7 cellular contexts compared by ENCODE assay signal in the genomic region with DNA sequence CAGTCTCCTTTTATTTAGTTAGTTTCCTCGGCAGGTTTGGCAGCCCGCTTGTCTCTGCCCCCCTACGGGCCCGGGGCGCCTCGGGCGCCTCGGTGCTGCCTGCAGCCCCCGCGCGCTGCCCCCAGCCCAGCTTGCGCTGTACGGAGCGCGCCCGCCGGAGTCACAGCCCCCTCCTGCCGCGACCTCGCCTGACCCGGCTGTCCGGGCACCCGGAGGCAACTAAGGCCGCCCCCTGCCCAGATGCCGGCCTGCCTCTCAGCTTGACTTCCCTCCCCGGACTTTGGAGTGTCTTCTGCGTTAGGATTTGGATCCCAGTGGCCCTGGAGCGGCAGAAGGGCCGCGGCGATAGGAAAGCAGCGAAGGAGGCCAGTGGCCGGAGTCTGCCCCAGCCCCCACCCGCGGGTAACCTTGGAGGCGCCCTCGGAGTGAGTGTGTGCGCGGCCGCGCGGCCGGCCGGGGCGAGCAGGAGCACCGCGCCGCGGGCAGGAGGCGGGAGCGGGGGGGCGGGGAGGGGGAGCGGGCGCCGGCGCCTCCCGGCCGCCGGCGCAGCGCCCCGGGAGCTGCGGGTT. TPM values are rescaled to one million over a fixed set of nuclear protein-coding genes. Genes with fewer than 3 reads are reported as not detected.
A peak's percentile ranks its signal among the peaks of the same experiment; 100 is the strongest.
DNase-seq lines count a peak whose midpoint lies in the region; ATAC-seq, FAIRE-seq and TF ChIP-seq lines count a peak whose summit lies in the region.

No MANE protein-coding gene starts in this region.

- peak; percentile 43 for ATAC-seq in GM19467 (IDR thresholded peaks at IDR 0.05; ENCODE audit: unreplicated experiment)
- peak; percentile 39 for ATAC-seq in HG03571 (IDR thresholded peaks at IDR 0.05; ENCODE audit: unreplicated experiment)

- H3K79me1 ChIP-seq in H1 (ENCODE audit: low read depth, low read length), result no peaks in the 10 kb centered on the region
- H3K79me1 ChIP-seq in mesenchymal stem cell (replicated peaks; ENCODE audit: low read length, poor library complexity, severe bottlenecking), result no peaks in the 10 kb centered on the region

- no peak for TF ChIP-seq POLR2A in H1 (IDR thresholded peaks at IDR 0.05; ENCODE audit: control extremely low read depth in 1 of 2, low read depth in 2 of 2, low read length in 2 of 2)

- DNase-seq in H1 (ENCODE audit: low read depth in 1 of 2, low spot score in 2 of 2) (peak in 1 of 2 experiments; percentile 71), mesenchymal stem cell (peak; percentile 42), tibial artery (peak; percentile 48 to 81)

- CTCF ChIA-PET in H1 (lab: Charles Lee; ENCODE audit: partially characterized antibody), result interaction anchor here (0.7 to 3.0 kb wide), 6 partner anchors 9 to 212 kb away, joined by 3 to 14 read pairs (median 6); no protein-coding TSS in a partner anchor

- H3K36me3 ChIP-seq in ES-I3 (ENCODE audit: insufficient read depth, low read length) (no peaks in the 10 kb centered on the region), H1 (ENCODE audit: control insufficient read depth in 2 of 4, insufficient read depth in 4 of 4, low read length in 3 of 4) (no peaks in the 10 kb centered on the region), mesenchymal stem cell (ENCODE audit: control insufficient read depth in 1 of 2, insufficient read depth in 2 of 2, low read depth in 1 of 2, low read length in 2 of 2) (no peaks in the 10 kb centered on the region), tibial artery (no peaks in the 10 kb centered on the region)

- no peak overlapping the region for H4K5ac ChIP-seq in H1 (ENCODE audit: insufficient read length, low read depth, low read length)

- H3K56ac ChIP-seq in H1 (replicated peaks; ENCODE audit: insufficient read length, low read depth, low read length), result no peak overlapping the region

- H4K20me1 ChIP-seq in H1 (replicated peaks in 1 of 2; ENCODE audit: control insufficient read depth in 1 of 2, insufficient read depth in 2 of 2, low read length in 2 of 2), result peaks cover 7 to 8% of the 10 kb centered on the region in 2 experiments

- H3K79me2 ChIP-seq in H1 (ENCODE audit: control insufficient read depth in 1 of 2, insufficient read depth in 2 of 2, low read length in 2 of 2), result no peaks in the 10 kb centered on the region

- H3K27ac ChIP-seq in VCaP (peak overlapping the region; percentile 81), H1 (ENCODE audit: low read depth, low read length) (no peak overlapping the region), mesenchymal stem cell (ENCODE audit: low read length, poor library complexity, severe bottlenecking) (no peak overlapping the region), tibial artery (peak overlapping the region; percentile 99 to 100)

- H2BK5ac ChIP-seq in H1 (ENCODE audit: low read depth, low read length) (no peak overlapping the region), mesenchymal stem cell (ENCODE audit: low read depth, low read length, poor library complexity, severe bottlenecking) (no peak overlapping the region)

- no peak overlapping the region for H4K8ac ChIP-seq in H1 (ENCODE audit: extremely low read depth, insufficient read depth, low read length)
- H4K8ac ChIP-seq in mesenchymal stem cell (ENCODE audit: low read length), result peak overlapping the region; percentile 45

- H2AK5ac ChIP-seq in H1 (ENCODE audit: low read depth, low read length), result no peak overlapping the region
- no peak overlapping the region for H2AK5ac ChIP-seq in mesenchymal stem cell (ENCODE audit: low read length, severe bottlenecking)

- H2AFZ ChIP-seq in H1 (ENCODE audit: low read length), result no peak overlapping the region
- H2AFZ ChIP-seq in mesenchymal stem cell (ENCODE audit: low read depth, low read length), result peak overlapping the region; percentile 60

- H3K14ac ChIP-seq in H1 (ENCODE audit: insufficient read length), result no peak overlapping the region
- peak overlapping the region in 1 of 2 experiments; percentile 44 for H3K14ac ChIP-seq in mesenchymal stem cell (ENCODE audit: low read length in 2 of 2)

- peaks cover 9% of the 10 kb centered on the region; the same call in 1 of the 2 replicates for H3K4me1 ChIP-seq in ES-I3 (ENCODE audit: insufficient read depth, low read length)
- H3K4me1 ChIP-seq in H1 (replicated peaks in 1 of 4; ENCODE audit: control insufficient read depth in 3 of 4, insufficient read depth in 4 of 4, low read length in 3 of 4), result peaks cover 2 to 6% (median 4%) of the 10 kb centered on the region in 4 experiments; a peak in 5 of 7 replicates
- peaks cover 12% of the 10 kb centered on the region for H3K4me1 ChIP-seq in mesenchymal stem cell (ENCODE audit: control insufficient read depth, insufficient read depth, low read depth, low read length)
- peaks cover 0 to 51% (median 3%) of the 10 kb centered on the region in 4 donors for H3K4me1 ChIP-seq in tibial artery

- H2BK120ac ChIP-seq in H1 (replicated peaks; ENCODE audit: low read depth, low read length) (no peak overlapping the region), mesenchymal stem cell (ENCODE audit: low read depth, low read length) (no peak overlapping the region)

- H3K4me3 ChIP-seq in H1 (ENCODE audit: extremely low read depth in 1 of 4, insufficient read depth in 2 of 4, low read depth in 3 of 4, low read length in 4 of 4) (peak overlapping the region; percentile 37 to 67 (median 46); a peak in 7 of 8 replicates), mesenchymal stem cell (ENCODE audit: insufficient read depth in 1 of 2, low read depth in 1 of 2, low read length in 2 of 2) (peak overlapping the region; percentile 81 to 87), tibial artery (peak overlapping the region; percentile 83 to 98)

- H3K4ac ChIP-seq in H1 (replicated peaks; ENCODE audit: insufficient read length, low read depth, low read length), result no peak overlapping the region
- H3K4ac ChIP-seq in mesenchymal stem cell (ENCODE audit: low read depth in 1 of 2, low read length in 2 of 2), result peak overlapping the region in 1 of 2 experiments; percentile 7

- no peak for FAIRE-seq in H1 (lab: Jason Lieb, UNC)

- peak overlapping the region; percentile 54 to 74 for H3K4me2 ChIP-seq in H1 (ENCODE audit: insufficient read depth in 1 of 2, low read depth in 2 of 2, low read length in 2 of 2)
- H3K4me2 ChIP-seq in mesenchymal stem cell (ENCODE audit: low read length, poor library complexity, severe bottlenecking), result peak overlapping the region; percentile 85

- H2BK12ac ChIP-seq in H1 (ENCODE audit: low read depth, low read length), result no peak overlapping the region
- H2BK12ac ChIP-seq in mesenchymal stem cell (ENCODE audit: low read length in 2 of 2), result peak overlapping the region in 1 of 2 experiments; percentile 63

- H3K23ac ChIP-seq in H1 (ENCODE audit: insufficient read length) (no peak overlapping the region), mesenchymal stem cell (ENCODE audit: low read length in 2 of 2) (peak overlapping the region in 1 of 2 experiments; percentile 34)

- no peak for TF ChIP-seq EP300 in H1 (IDR thresholded peaks at IDR 0.05; ENCODE audit: borderline replicate concordance in 1 of 2, low read depth in 2 of 2, low read length in 2 of 2)

- TF ChIP-seq RAD21 in H1 (IDR thresholded peaks at IDR 0.05 in 1 of 2, conservative IDR thresholded peaks at IDR 0.05 in 1 of 2; ENCODE audit: low read depth in 2 of 2, low read length in 2 of 2), result no peak

- WGBS in H1 (ENCODE audit: extremely low coverage in 1 of 2, insufficient coverage in 1 of 2, insufficient read length in 1 of 2, insufficient replicate concordance in 2 of 2, low coverage in 1 of 2, low lambda C conversion rate in 2 of 2, missing lambda C conversion rate in 1 of 2), 2 experiments, result 2% methylated on average over 14 of the region's 63 CpGs; no CpG with 5 or more reads in 1 of the 2 experiments
- under 1% methylated on average over 51 of the region's 63 CpGs for WGBS in mesenchymal stem cell

- peaks cover 3% of the 10 kb centered on the region; the same call in 1 of the 2 replicates for H3K23me2 ChIP-seq in H1 (ENCODE audit: low read depth, low read length)

- no peaks in the 10 kb centered on the region for H3K9me3 ChIP-seq in ES-I3 (ENCODE audit: control insufficient read depth, insufficient read depth, low read length)
- H3K9me3 ChIP-seq in H1 (ENCODE audit: insufficient read depth in 2 of 2, low read depth in 1 of 2, low read length in 1 of 2), result no peaks in the 10 kb centered on the region
- no peaks in the 10 kb centered on the region for H3K9me3 ChIP-seq in mesenchymal stem cell (ENCODE audit: control insufficient read depth, low read length)
- no peaks in the 10 kb centered on the region for H3K9me3 ChIP-seq in tibial artery

- intact Hi-C loops in tibial artery (cut with DNase I; ENCODE audit: low total_unique reads), result no loop called here

- H3K27me3 ChIP-seq in H1 (replicated peaks in 1 of 4; ENCODE audit: control insufficient read depth in 3 of 4, extremely low read depth in 1 of 4, insufficient read depth in 3 of 4, low read length in 3 of 4), result peaks cover 42 to 93% (median 62%) of the 10 kb centered on the region in 4 experiments
- H3K27me3 ChIP-seq in mesenchymal stem cell (ENCODE audit: control insufficient read depth in 1 of 2, insufficient read depth in 1 of 2, low read length in 2 of 2), result peaks cover 0 to 15% of the 10 kb centered on the region in 2 experiments
- no peaks in the 10 kb centered on the region for H3K27me3 ChIP-seq in tibial artery

- no peak overlapping the region for H2BK20ac ChIP-seq in H1 (ENCODE audit: low read length)

- H3K9ac ChIP-seq in ES-I3 (ENCODE audit: low read depth, low read length) (peak overlapping the region; percentile 75; the same call in 1 of the 2 replicates), H1 (replicated peaks in 1 of 4; ENCODE audit: extremely low read depth in 1 of 4, low read depth in 3 of 4, low read length in 3 of 4) (no peak overlapping the region), mesenchymal stem cell (ENCODE audit: low read length) (peak overlapping the region; percentile 93)

- no peak for TF ChIP-seq CTCF in VCaP (conservative IDR thresholded peaks at IDR 0.05)
- no peak; a peak in 1 of 4 replicates for TF ChIP-seq CTCF in H1 (IDR thresholded peaks at IDR 0.05; ENCODE audit: control extremely low read depth in 1 of 3, insufficient read depth in 1 of 3, low read depth in 1 of 3, low read length in 3 of 3)
- TF ChIP-seq CTCF in tibial artery (IDR thresholded peaks at IDR 0.05), result no peak

- H3K18ac ChIP-seq in H1 (ENCODE audit: extremely low read depth, low read length), result no peak overlapping the region
- H3K18ac ChIP-seq in mesenchymal stem cell (ENCODE audit: low read depth in 1 of 2, low read length in 2 of 2), result no peak overlapping the region

- H2BK15ac ChIP-seq in H1 (ENCODE audit: low read length) (no peak overlapping the region), mesenchymal stem cell (ENCODE audit: low read depth, poor library complexity, severe bottlenecking) (no peak overlapping the region)

- no peak overlapping the region for H4K91ac ChIP-seq in H1 (replicated peaks; ENCODE audit: insufficient read length, low read length)
- no peak overlapping the region for H4K91ac ChIP-seq in mesenchymal stem cell (ENCODE audit: low read length)

- POLR2A ChIA-PET in H1 (lab: Charles Lee; ENCODE audit: partially characterized antibody), result interaction anchor here (0.7 to 1.4 kb wide), 4 partner anchors 9 to 563 kb away, joined by 3 to 4 read pairs (median 4); a partner anchor contains a TSS

RNA-seq across cellular contexts. Expression of a gene that starts 7.6 kb away (rescaled TPM):
- not detected in 2 replicates for total RNA-seq in H1 (2021; fragmentation: NEBNext Ultra II Directional; extraction: Animal tissue kit (Norgen Biotek cat#: 25700))
- polyA plus RNA-seq in H1 (2011; rRNA removed), result 0.05 TPM in 1 of 2 replicates, not detected in the other
- polyA plus RNA-seq in H1 (2011; cell fraction: cytosol; rRNA removed), result not detected
- 0.06 TPM for polyA plus RNA-seq in H1 (2011; cell fraction: nucleus; rRNA removed)
- polyA plus RNA-seq in H1 (2012, experiment 1 of 2), result not detected in 4 replicates
- polyA plus RNA-seq in H1 (2012, experiment 2 of 2), result not detected
- polyA plus RNA-seq in H1 (2013, experiment 1 of 2), result not detected
- polyA plus RNA-seq in H1 (2013, experiment 2 of 2), result not detected
- polyA minus RNA-seq in H1 (2011; rRNA and poly(A)+ RNA removed), result not detected in 2 replicates
- polyA minus RNA-seq in H1 (2011; cell fraction: cytosol; rRNA and poly(A)+ RNA removed), result 0.81 TPM
- 0.50 TPM for polyA minus RNA-seq in H1 (2011; cell fraction: nucleus; rRNA and poly(A)+ RNA removed)
- 2.0 TPM for polyA plus RNA-seq in mesenchymal stem cell (2013, experiment 1 of 2)
- polyA plus RNA-seq in mesenchymal stem cell (2013, experiment 2 of 2), result 2.1 TPM

RNA-seq across cellular contexts. Expression of a gene that starts 17.6 kb away (rescaled TPM):
- total RNA-seq in H1 (2021; fragmentation: NEBNext Ultra II Directional; extraction: Animal tissue kit (Norgen Biotek cat#: 25700)), result 63.9 and 65.9 TPM in 2 replicates
- polyA plus RNA-seq in H1 (2011; rRNA removed), result 5.9 and 10.8 TPM in 2 replicates
- polyA plus RNA-seq in H1 (2011; cell fraction: cytosol; rRNA removed), result 16.2 TPM
- 4.7 TPM for polyA plus RNA-seq in H1 (2011; cell fraction: nucleus; rRNA removed)
- polyA plus RNA-seq in H1 (2012, experiment 1 of 2), result 41.9 to 60.7 TPM (median 46.5 TPM) in 4 replicates
- polyA plus RNA-seq in H1 (2012, experiment 2 of 2), result 7.3 TPM
- polyA plus RNA-seq in H1 (2013, experiment 1 of 2), result 21.9 TPM
- 23.1 TPM for polyA plus RNA-seq in H1 (2013, experiment 2 of 2)
- polyA minus RNA-seq in H1 (2011; rRNA and poly(A)+ RNA removed), result 44.3 and 62.3 TPM in 2 replicates
- 19.8 TPM for polyA minus RNA-seq in H1 (2011; cell fraction: cytosol; rRNA and poly(A)+ RNA removed)
- polyA minus RNA-seq in H1 (2011; cell fraction: nucleus; rRNA and poly(A)+ RNA removed), result 54.6 TPM
- polyA plus RNA-seq in mesenchymal stem cell (2013, experiment 1 of 2), result 19.1 TPM
- polyA plus RNA-seq in mesenchymal stem cell (2013, experiment 2 of 2), result 19.9 TPM

Comparison
In these comparisons a context has a peak if more than half of its experiments do, and no peak if none do; other contexts are left out.
1. H3K9ac ChIP-seq: peak in ES-I3 (single experiment) and mesenchymal stem cell (single experiment); none in H1 (0 of 4).
2. H3K27ac ChIP-seq: peak in VCaP (single experiment) and tibial artery (2 of 2); none in H1 (single experiment) and mesenchymal stem cell (single experiment).
3. Peak in every context shown above with its lines, with median percentiles within 50 percentile points of each other: H3K4me3 ChIP-seq.